17 cellular contexts compared by ENCODE assay signal in genomic region chr2:68418855-68419254, GRCh38. TPM values are rescaled to one million over a fixed set of nuclear protein-coding genes. Genes with fewer than 3 reads are reported as not detected.
A peak's percentile ranks its signal among the peaks of the same experiment; 100 is the strongest.
DNase-seq lines count a peak whose midpoint lies in the region; ATAC-seq and TF ChIP-seq lines count a peak whose summit lies in the region.
"Had no signal": no experiment of that assay in that cellular context is flagged by ENCODE, and none has a peak within 500 bp of the region (broad histone marks: within the 10 kb centered on the region; RNA-seq: fewer than 3 reads in every experiment).

No MANE protein-coding gene starts in this region.

- no peaks in the 10 kb centered on the region for H4K20me1 ChIP-seq in DND-41 (ENCODE audit: insufficient read depth, low read length)

- no peak overlapping the region for H3K4me2 ChIP-seq in DND-41 (ENCODE audit: insufficient read depth, low read length)

- H3K9me3 ChIP-seq in DND-41 (ENCODE audit: insufficient read depth, low read length, severe bottlenecking): no peaks in the 10 kb centered on the region
- H3K9me3 ChIP-seq: Peyer's patch, thyroid gland had no signal

- ATAC-seq in DND-41 (ENCODE audit: insufficient read depth, low read depth): peak; percentile 53
- ATAC-seq in HG03108 (IDR thresholded peaks at IDR 0.05; ENCODE audit: unreplicated experiment): no peak
- ATAC-seq in HG03378 (IDR thresholded peaks at IDR 0.05; ENCODE audit: unreplicated experiment): no peak

- no peaks in the 10 kb centered on the region for H3K79me2 ChIP-seq in DND-41 (ENCODE audit: insufficient read depth, low read length)

- no peak for TF ChIP-seq CTCF in DND-41 (IDR thresholded peaks at IDR 0.05; ENCODE audit: borderline replicate concordance, extremely low read depth, low read length, poor library complexity, severe bottlenecking)

- DNase-seq in DND-41: peak; percentile 44
- peak; percentile 32 for DNase-seq in H7
- no peak for DNase-seq in NCI-H1092 (lab: John Stamatoyannopoulos, UW)
- no peak for DNase-seq in SIG-M5 treated with dmso at 0.1 percent for 504 hours (lab: John Stamatoyannopoulos, UW; ENCODE audit: unreplicated experiment)
- DNase-seq: activated CD4-positive, alpha-beta T cell treated with anti-CD3 and anti-CD28 coated beads for 48 hours; activated T-cell treated with anti-CD3 and anti-CD28 coated beads, Interleukin-2, amount 50 U/mL, for 24 hours; aorta; DMS153; NCI-H146; NCI-H510A; Peyer's patch; T-helper 1 cell; thyroid gland had no signal

- H3K4me1 ChIP-seq in DND-41 (ENCODE audit: insufficient read depth, low read length): peaks cover 35% of the 10 kb centered on the region
- H3K4me1 ChIP-seq: thyroid gland had no signal

- TF ChIP-seq POLR2A in Raji (IDR thresholded peaks at IDR 0.05; ENCODE audit: insufficient read depth, low read depth, low read length): peak; percentile 44; the same call in 1 of the 2 replicates

- no peak overlapping the region for H3K4me3 ChIP-seq in DND-41 (ENCODE audit: low read depth in 1 of 2, low read length in 2 of 2)
- H3K4me3 ChIP-seq in H7 (ENCODE audit: insufficient read depth, low read depth, low read length): no peak overlapping the region
- H3K4me3 ChIP-seq: Peyer's patch, thyroid gland had no signal

- no peaks in the 10 kb centered on the region for H3K36me3 ChIP-seq in DND-41 (ENCODE audit: insufficient read depth, low read length)
- H3K36me3 ChIP-seq in H7 (replicated peaks; ENCODE audit: control insufficient read depth, insufficient read depth, low read length): no peaks in the 10 kb centered on the region
- H3K36me3 ChIP-seq: Peyer's patch, thyroid gland had no signal

- H2AFZ ChIP-seq in DND-41 (ENCODE audit: low read depth, low read length): no peak overlapping the region; the same call in 1 of the 2 replicates

- H3K27ac ChIP-seq in DND-41 (ENCODE audit: low read length) (peak overlapping the region; percentile 46), layer of hippocampus (ENCODE audit: low read depth, low read length) (peak overlapping the region; percentile 4)
- H3K27ac ChIP-seq: thyroid gland had no signal

- no peaks in the 10 kb centered on the region for H3K27me3 ChIP-seq in DND-41 (ENCODE audit: insufficient read depth, low read length, poor library complexity)
- H3K27me3 ChIP-seq in H7 (ENCODE audit: control insufficient read depth, insufficient read depth, low read length): no peaks in the 10 kb centered on the region
- H3K27me3 ChIP-seq in layer of hippocampus (ENCODE audit: control insufficient read depth, insufficient read depth, low read length): no peaks in the 10 kb centered on the region
- H3K27me3 ChIP-seq: Peyer's patch, thyroid gland had no signal

- H3K9ac ChIP-seq in DND-41 (ENCODE audit: low read depth, low read length): no peak overlapping the region

RNA-seq across cellular contexts. Expression of gene FBXO48, which starts 48.2 kb away (rescaled TPM):
- 0.52 and 1.00 TPM in 2 replicates for total RNA-seq in H7 (2014; rRNA removed; shearing (Covaris generic))

RNA-seq across cellular contexts. Expression of gene APLF, which starts 48.5 kb away (rescaled TPM):
- 2.1 and 5.9 TPM in 2 replicates for total RNA-seq in H7 (2014; rRNA removed; shearing (Covaris generic))

RNA-seq across cellular contexts. Expression of gene PLEK, which starts 53.8 kb away (rescaled TPM):
- not detected in 2 replicates for total RNA-seq in H7 (2014; rRNA removed; shearing (Covaris generic))

Comparison
In these comparisons a context has a peak if more than half of its experiments do, and no peak if none do; other contexts are left out.
1. DNase-seq: peak in DND-41 (single experiment) and H7 (single experiment); none in NCI-H1092 (single experiment) and SIG-M5 treated with dmso at 0.1 percent for 504 hours (single experiment).